In the genomic region with DNA sequence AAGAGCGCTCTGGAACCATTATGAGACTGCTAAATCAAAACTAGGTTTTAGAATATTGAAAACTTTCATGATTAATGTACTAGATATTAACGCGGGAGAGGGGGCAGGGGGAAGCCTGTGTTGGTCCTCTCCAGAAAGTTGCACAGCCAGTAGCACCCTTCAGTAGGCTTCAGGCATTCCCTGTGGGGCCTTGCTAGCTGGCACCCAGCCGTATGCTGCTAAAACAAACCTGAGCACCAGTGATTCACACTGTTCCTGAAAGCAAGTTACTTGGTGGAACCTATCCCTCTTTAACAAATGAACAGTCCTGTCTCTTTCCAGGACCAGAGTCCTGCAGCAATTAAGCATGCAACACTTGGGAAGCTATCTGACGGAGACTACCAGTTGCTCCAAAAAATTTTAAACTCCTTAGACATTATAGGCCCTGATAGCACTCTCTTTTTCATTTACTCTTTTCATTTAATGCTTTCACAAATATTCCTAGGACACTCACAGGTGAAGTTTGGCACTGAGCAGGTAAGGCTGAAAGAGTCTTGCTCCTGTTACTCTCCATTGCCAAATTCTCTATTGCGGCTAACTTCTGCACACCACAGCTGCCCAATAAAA, we compare ENCODE assay signal across 2 cellular contexts.
TF ChIP-seq lines count a peak whose summit lies in the region.

No MANE protein-coding gene starts in this region.

TF ChIP-seq in SK-N-SH, 30 proteins besides CTCF, POLR2A, EP300 and RAD21 (continued from another document):
- TF ChIP-seq, protein P1, sequence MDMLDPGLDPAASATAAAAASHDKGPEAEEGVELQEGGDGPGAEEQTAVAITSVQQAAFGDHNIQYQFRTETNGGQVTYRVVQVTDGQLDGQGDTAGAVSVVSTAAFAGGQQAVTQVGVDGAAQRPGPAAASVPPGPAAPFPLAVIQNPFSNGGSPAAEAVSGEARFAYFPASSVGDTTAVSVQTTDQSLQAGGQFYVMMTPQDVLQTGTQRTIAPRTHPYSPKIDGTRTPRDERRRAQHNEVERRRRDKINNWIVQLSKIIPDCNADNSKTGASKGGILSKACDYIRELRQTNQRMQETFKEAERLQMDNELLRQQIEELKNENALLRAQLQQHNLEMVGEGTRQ (IDR thresholded peaks at IDR 0.05; ENCODE audit: borderline replicate concordance, low read depth, low read length), result no peak
- TF ChIP-seq RXRA (IDR thresholded peaks at IDR 0.05; ENCODE audit: borderline replicate concordance, low read depth) (no peak), POLR2AphosphoS5 (IDR thresholded peaks at IDR 0.05; ENCODE audit: low read depth, low read length) (no peak; the same call in 1 of the 2 replicates), TEAD4 (IDR thresholded peaks at IDR 0.05; ENCODE audit: borderline replicate concordance, insufficient read depth) (no peak), FOSL2 (IDR thresholded peaks at IDR 0.05; ENCODE audit: borderline replicate concordance, low read depth) (no peak), MEF2A (IDR thresholded peaks at IDR 0.05; ENCODE audit: borderline replicate concordance, low read depth) (no peak), RCOR1 (IDR thresholded peaks at IDR 0.05; ENCODE audit: low read length) (no peak)
- TF ChIP-seq, protein P2, sequence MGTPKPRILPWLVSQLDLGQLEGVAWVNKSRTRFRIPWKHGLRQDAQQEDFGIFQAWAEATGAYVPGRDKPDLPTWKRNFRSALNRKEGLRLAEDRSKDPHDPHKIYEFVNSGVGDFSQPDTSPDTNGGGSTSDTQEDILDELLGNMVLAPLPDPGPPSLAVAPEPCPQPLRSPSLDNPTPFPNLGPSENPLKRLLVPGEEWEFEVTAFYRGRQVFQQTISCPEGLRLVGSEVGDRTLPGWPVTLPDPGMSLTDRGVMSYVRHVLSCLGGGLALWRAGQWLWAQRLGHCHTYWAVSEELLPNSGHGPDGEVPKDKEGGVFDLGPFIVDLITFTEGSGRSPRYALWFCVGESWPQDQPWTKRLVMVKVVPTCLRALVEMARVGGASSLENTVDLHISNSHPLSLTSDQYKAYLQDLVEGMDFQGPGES (IDR thresholded peaks at IDR 0.05; ENCODE audit: low read depth, low read length), result no peak

TF ChIP-seq in SK-N-SH treated with all-trans-retinoic acid at 6 μM for 48 hours, 23 proteins besides CTCF, POLR2A, EP300 and RAD21 (continued from another document):
- TF ChIP-seq, protein P3, sequence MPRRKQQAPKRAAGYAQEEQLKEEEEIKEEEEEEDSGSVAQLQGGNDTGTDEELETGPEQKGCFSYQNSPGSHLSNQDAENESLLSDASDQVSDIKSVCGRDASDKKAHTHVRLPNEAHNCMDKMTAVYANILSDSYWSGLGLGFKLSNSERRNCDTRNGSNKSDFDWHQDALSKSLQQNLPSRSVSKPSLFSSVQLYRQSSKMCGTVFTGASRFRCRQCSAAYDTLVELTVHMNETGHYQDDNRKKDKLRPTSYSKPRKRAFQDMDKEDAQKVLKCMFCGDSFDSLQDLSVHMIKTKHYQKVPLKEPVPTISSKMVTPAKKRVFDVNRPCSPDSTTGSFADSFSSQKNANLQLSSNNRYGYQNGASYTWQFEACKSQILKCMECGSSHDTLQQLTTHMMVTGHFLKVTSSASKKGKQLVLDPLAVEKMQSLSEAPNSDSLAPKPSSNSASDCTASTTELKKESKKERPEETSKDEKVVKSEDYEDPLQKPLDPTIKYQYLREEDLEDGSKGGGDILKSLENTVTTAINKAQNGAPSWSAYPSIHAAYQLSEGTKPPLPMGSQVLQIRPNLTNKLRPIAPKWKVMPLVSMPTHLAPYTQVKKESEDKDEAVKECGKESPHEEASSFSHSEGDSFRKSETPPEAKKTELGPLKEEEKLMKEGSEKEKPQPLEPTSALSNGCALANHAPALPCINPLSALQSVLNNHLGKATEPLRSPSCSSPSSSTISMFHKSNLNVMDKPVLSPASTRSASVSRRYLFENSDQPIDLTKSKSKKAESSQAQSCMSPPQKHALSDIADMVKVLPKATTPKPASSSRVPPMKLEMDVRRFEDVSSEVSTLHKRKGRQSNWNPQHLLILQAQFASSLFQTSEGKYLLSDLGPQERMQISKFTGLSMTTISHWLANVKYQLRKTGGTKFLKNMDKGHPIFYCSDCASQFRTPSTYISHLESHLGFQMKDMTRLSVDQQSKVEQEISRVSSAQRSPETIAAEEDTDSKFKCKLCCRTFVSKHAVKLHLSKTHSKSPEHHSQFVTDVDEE (CRISPR knock-in tag; IDR thresholded peaks at IDR 0.05), result no peak
- TF ChIP-seq, protein P4, sequence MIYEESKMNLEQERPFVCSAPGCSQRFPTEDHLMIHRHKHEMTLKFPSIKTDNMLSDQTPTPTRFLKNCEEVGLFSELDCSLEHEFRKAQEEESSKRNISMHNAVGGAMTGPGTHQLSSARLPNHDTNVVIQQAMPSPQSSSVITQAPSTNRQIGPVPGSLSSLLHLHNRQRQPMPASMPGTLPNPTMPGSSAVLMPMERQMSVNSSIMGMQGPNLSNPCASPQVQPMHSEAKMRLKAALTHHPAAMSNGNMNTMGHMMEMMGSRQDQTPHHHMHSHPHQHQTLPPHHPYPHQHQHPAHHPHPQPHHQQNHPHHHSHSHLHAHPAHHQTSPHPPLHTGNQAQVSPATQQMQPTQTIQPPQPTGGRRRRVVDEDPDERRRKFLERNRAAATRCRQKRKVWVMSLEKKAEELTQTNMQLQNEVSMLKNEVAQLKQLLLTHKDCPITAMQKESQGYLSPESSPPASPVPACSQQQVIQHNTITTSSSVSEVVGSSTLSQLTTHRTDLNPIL (CRISPR knock-in tag; IDR thresholded peaks at IDR 0.05; ENCODE audit: low read depth), result no peak
- TF ChIP-seq TCF4 (CRISPR knock-in tag; IDR thresholded peaks at IDR 0.05; ENCODE audit: borderline replicate concordance) (no peak), ARNTL (CRISPR knock-in tag; IDR thresholded peaks at IDR 0.05; ENCODE audit: borderline replicate concordance, low read depth) (no peak), ZFP3 (CRISPR knock-in tag; IDR thresholded peaks at IDR 0.05) (no peak), GLIS3 (CRISPR knock-in tag; IDR thresholded peaks at IDR 0.05) (no peak)
TF ChIP-seq in SK-N-SH treated with all-trans-retinoic acid at 6 μM for 48 hours: peak in this region for 0.
